In the genomic region with DNA sequence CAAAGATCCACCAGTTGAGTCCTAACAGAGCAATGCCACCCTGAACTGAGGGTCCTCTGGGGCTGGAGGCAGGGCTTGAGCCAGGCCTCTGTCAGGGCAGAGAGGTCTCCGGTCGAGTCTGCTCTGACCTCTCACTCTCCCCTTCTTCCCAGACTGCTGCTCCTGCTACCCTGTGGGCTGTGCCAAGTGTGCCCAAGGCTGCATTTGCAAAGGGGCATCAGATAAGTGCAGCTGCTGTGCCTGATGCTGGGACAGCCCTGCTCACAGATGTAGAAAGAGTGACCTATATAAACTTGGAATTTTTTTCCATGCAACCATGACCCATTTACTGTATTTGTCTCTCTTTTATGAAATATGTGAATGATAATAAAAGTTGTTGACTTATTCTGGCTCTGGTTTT, we compare ENCODE assay signal across 6 cellular contexts. TPM values are rescaled to one million over a fixed set of nuclear protein-coding genes. Genes with fewer than 3 reads are reported as not detected.
"Had no signal": no experiment of that assay in that cellular context is flagged by ENCODE, and none has a peak within 500 bp of the region (broad histone marks: within the 10 kb centered on the region; RNA-seq: fewer than 3 reads in every experiment).

No MANE protein-coding gene starts in this region.

- ATAC-seq: GM23338 had no signal

- H3K4me2 ChIP-seq: GM23338 had no signal

- H2AFZ ChIP-seq: GM23338 had no signal

- DNase-seq: H9, HCEC 1CT, IMR-90 had no signal

- H3K4me3 ChIP-seq: GM23338 had no signal

RNA-seq across cellular contexts. Expression of gene MT1B, which starts 2.4 kb away (rescaled TPM):
- total RNA-seq: GM23338, H1, H9, HT-29, IMR-90 had no signal
- polyA plus RNA-seq: GM23338, H1, IMR-90 had no signal

RNA-seq across cellular contexts. Expression of gene MT1F, which starts 8.5 kb away (rescaled TPM):
- total RNA-seq: IMR-90 had no signal

RNA-seq across cellular contexts. Expression of gene MT1A, which starts 10.8 kb away (rescaled TPM):
- total RNA-seq: GM23338, H1, H9, IMR-90 had no signal
- polyA plus RNA-seq: H1 had no signal

RNA-seq across cellular contexts. Expression of gene MT1M, which starts 16.8 kb away (rescaled TPM):
- total RNA-seq: H1, HT-29, IMR-90 had no signal

RNA-seq across cellular contexts. Expression of gene MT1G, which starts 18.6 kb away (rescaled TPM):
- total RNA-seq: IMR-90 had no signal
